In the genomic region with DNA sequence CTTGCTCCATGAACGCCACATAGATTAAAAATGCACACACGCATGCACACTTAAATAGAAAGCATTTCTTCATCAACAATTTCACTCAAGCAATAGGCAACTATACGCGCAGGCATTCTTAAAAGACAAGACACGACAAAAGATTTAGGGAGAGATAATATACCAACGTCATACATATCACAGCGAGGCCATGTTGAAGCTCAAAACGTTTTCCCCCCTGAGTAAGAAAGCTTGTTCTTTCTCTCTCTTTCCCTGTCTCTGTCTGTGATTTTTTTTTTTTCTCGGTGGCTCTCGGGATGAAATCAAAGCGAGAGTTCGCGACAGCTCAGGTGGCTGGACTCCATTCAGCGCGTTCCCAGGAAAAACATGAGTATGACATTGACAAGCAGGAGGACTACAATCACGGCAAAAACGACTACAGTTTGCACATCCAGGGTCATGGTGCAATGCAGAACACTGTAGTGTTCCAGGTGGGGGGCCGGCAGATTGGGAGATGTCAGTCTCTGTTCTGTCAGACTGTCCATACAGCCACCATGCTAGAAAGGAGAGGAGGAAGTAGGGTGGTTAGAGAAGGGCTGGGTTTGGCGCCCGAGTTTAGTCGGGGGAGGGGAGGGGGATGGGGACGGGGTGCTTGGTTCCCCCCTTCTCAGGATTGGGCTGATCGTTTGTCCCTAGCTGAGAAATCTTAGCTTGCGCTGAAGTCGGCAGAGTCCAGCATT, we compare ENCODE assay signal across 8 cellular contexts. TPM values are rescaled to one million over a fixed set of nuclear protein-coding genes. Genes with fewer than 3 reads are reported as not detected.
A peak's percentile ranks its signal among the peaks of the same experiment; 100 is the strongest.
DNase-seq lines count a peak whose midpoint lies in the region; ATAC-seq and TF ChIP-seq lines count a peak whose summit lies in the region.

No MANE protein-coding gene starts in this region.

- ATAC-seq in GM19438 (IDR thresholded peaks at IDR 0.05; ENCODE audit: low read depth, unreplicated experiment) (peak; percentile 43), GM21367 (IDR thresholded peaks at IDR 0.05; ENCODE audit: unreplicated experiment) (no peak)
- ATAC-seq in naive thymus-derived CD8-positive, alpha-beta T cell, result peak; percentile 43 to 49

- intact Hi-C loops in uterus (cut with DNase I; ENCODE audit: low total_unique reads), result no loop called here

- no peaks in the 10 kb centered on the region for H3K27me3 Mint-ChIP-seq in naive thymus-derived CD8-positive, alpha-beta T cell

- peak overlapping the region; percentile 92 to 100 (median 98) for H3K27ac Mint-ChIP-seq in naive thymus-derived CD8-positive, alpha-beta T cell

- DNase-seq in BJ (ENCODE audit: low read depth) (no peak), uterus (no peak)
- peak in 3 of 4 experiments; percentile 4 to 12 (median 12) for DNase-seq in activated CD4-positive, CD25-positive, alpha-beta regulatory T cell (lab: John Stamatoyannopoulos, UW)
- DNase-seq in naive thymus-derived CD8-positive, alpha-beta T cell, result peak in 9 of 10 donors; percentile 0 to 61 (median 23)

- H3K4me1 Mint-ChIP-seq in naive thymus-derived CD8-positive, alpha-beta T cell, result peaks cover 20 to 46% (median 45%) of the 10 kb centered on the region in 4 donors

- H3K9me3 ChIP-seq in HUES48 (ENCODE audit: control insufficient read depth, insufficient read depth, low read length) (peaks cover 28% of the 10 kb centered on the region; the same call in 1 of the 2 replicates), endocrine pancreas (ENCODE audit: control insufficient read depth, low read length) (no peaks in the 10 kb centered on the region), uterus (no peaks in the 10 kb centered on the region)

- no peak for TF ChIP-seq CTCF in BJ (IDR thresholded peaks at IDR 0.05; ENCODE audit: insufficient read depth, low read depth, low read length)
- no peak for TF ChIP-seq CTCF in uterus (IDR thresholded peaks at IDR 0.05)

- H3K4me3 Mint-ChIP-seq in naive thymus-derived CD8-positive, alpha-beta T cell, result peak overlapping the region; percentile 93 to 100 (median 99)

- CTCF ChIA-PET in BJ (lab: Yijun Ruan, JAX), result interaction anchor here (1.4 kb wide), 1 partner anchor 17 kb away, joined by 3 read pairs; no protein-coding TSS in a partner anchor

- peak overlapping the region; percentile 73 for H3K4me3 ChIP-seq in BJ (ENCODE audit: low read depth, low read length)
- H3K4me3 ChIP-seq in HUES48 (ENCODE audit: low read depth, low read length), result peak overlapping the region; percentile 84
- peak overlapping the region; percentile 89 for H3K4me3 ChIP-seq in endocrine pancreas (ENCODE audit: control insufficient read depth, insufficient read depth, low read length)
- peak overlapping the region; percentile 45 to 58 for H3K4me3 ChIP-seq in uterus

- H3K27ac ChIP-seq in HUES48 (ENCODE audit: low read depth, low read length), result peak overlapping the region; percentile 89
- H3K27ac ChIP-seq in uterus, result peak overlapping the region; percentile 86 to 90

- POLR2A ChIA-PET in BJ (lab: Charles Lee), result interaction anchor here (0.6 kb wide), 1 partner anchor 8 kb away, joined by 5 read pairs; no protein-coding TSS in a partner anchor
- POLR2A ChIA-PET in naive thymus-derived CD8-positive, alpha-beta T cell (lab: Charles Lee), result interaction anchor here (0.6 to 2.1 kb wide), 8 partner anchors 8 to 1781 kb away, joined by 3 to 17 read pairs (median 4); a partner anchor contains a TSS

- peak overlapping the region; percentile 83 for H3K9ac ChIP-seq in HUES48 (ENCODE audit: low read depth, low read length)
- H3K9ac ChIP-seq in endocrine pancreas (ENCODE audit: control insufficient read depth, insufficient read depth, low read length), result peak overlapping the region; percentile 77

- H3K36me3 ChIP-seq in BJ (ENCODE audit: control insufficient read depth, insufficient read depth, low read length) (no peaks in the 10 kb centered on the region), HUES48 (ENCODE audit: control insufficient read depth, insufficient read depth, low read length) (no peaks in the 10 kb centered on the region), endocrine pancreas (ENCODE audit: control insufficient read depth, insufficient read depth, low read length) (no peaks in the 10 kb centered on the region), uterus (no peaks in the 10 kb centered on the region)

- TF ChIP-seq POLR2A in uterus (IDR thresholded peaks at IDR 0.05), result no peak

- no peaks in the 10 kb centered on the region for H3K9me3 Mint-ChIP-seq in naive thymus-derived CD8-positive, alpha-beta T cell

- H3K4me1 ChIP-seq in HUES48 (ENCODE audit: control insufficient read depth, insufficient read depth, low read length) (peaks cover 8% of the 10 kb centered on the region; the same call in 1 of the 2 replicates), endocrine pancreas (ENCODE audit: control insufficient read depth, insufficient read depth, low read length) (no peaks in the 10 kb centered on the region), uterus (no peaks in the 10 kb centered on the region)

- H3K27me3 ChIP-seq in BJ (ENCODE audit: control insufficient read depth, insufficient read depth, low read length) (no peaks in the 10 kb centered on the region), HUES48 (ENCODE audit: control insufficient read depth, insufficient read depth, low read length) (no peaks in the 10 kb centered on the region), endocrine pancreas (ENCODE audit: control insufficient read depth, insufficient read depth, low read length) (no peaks in the 10 kb centered on the region), uterus (no peaks in the 10 kb centered on the region)

- H3K36me3 Mint-ChIP-seq in naive thymus-derived CD8-positive, alpha-beta T cell, result peaks cover 0 to 4% (median 0%) of the 10 kb centered on the region in 3 donors

RNA-seq across cellular contexts. Expression of a gene that starts 30.7 kb away (rescaled TPM):
- polyA plus RNA-seq in BJ (2011; rRNA removed), result 17.6 and 18.2 TPM in 2 replicates
- polyA minus RNA-seq in BJ (2011; rRNA and poly(A)+ RNA removed), result 15.9 and 20.9 TPM in 2 replicates
- 10 to 100 TPM; 30.6 to 32.9 TPM for total RNA-seq in naive thymus-derived CD8-positive, alpha-beta T cell
- polyA plus RNA-seq in naive thymus-derived CD8-positive, alpha-beta T cell, result 10 to 100 TPM in 1 of 3 donors, 1 to 10 TPM in 2; 6.7 to 10.7 (median 9.3) TPM
- 10 to 100 TPM; 16.2 to 34.9 (median 24.4) TPM for total RNA-seq in uterus

Comparison
In these comparisons a context has a peak if more than half of its experiments do, and no peak if none do; other contexts are left out.
1. DNase-seq: peak in activated CD4-positive, CD25-positive, alpha-beta regulatory T cell (3 of 4) and naive thymus-derived CD8-positive, alpha-beta T cell (9 of 10); none in BJ (single experiment) and uterus (0 of 2).
2. Peak in every context shown above with its lines, with median percentiles within 50 percentile points of each other: H3K4me3 ChIP-seq.